9 cellular contexts compared by ENCODE assay signal in genomic region chr3:192915306-192915705, GRCh38. TPM values are rescaled to one million over a fixed set of nuclear protein-coding genes. Genes with fewer than 3 reads are reported as not detected.
DNase-seq lines count a peak whose midpoint lies in the region; ATAC-seq and TF ChIP-seq lines count a peak whose summit lies in the region.
"Had no signal": no experiment of that assay in that cellular context is flagged by ENCODE, and none has a peak within 500 bp of the region (broad histone marks: within the 10 kb centered on the region; RNA-seq: fewer than 3 reads in every experiment).

No MANE protein-coding gene starts in this region.

- no peaks in the 10 kb centered on the region for H3K9me3 ChIP-seq in heart right ventricle
- no peaks in the 10 kb centered on the region for H3K9me3 ChIP-seq in HUES48 (ENCODE audit: control insufficient read depth, insufficient read depth, low read length)

- peaks cover 0 to 19% (median 11%) of the 10 kb centered on the region in 7 donors for H3K9me3 Mint-ChIP-seq in CD14-positive monocyte
- H3K9me3 Mint-ChIP-seq: central memory CD8-positive, alpha-beta T cell had no signal

- H3K4me3 ChIP-seq in heart right ventricle = peak overlapping the region in 6 of 10 donors; percentile 63 to 97 (median 76)
- peak overlapping the region; percentile 99 for H3K4me3 ChIP-seq in HUES48 (ENCODE audit: low read depth, low read length)

- H3K27me3 Mint-ChIP-seq in CD14-positive monocyte (ENCODE audit: low read depth in 3 of 3) = peaks cover 63 to 76% (median 69%) of the 10 kb centered on the region in 3 donors

- intact Hi-C loops in heart right ventricle (cut with DNase I) (loop anchor here (1.0 to 10.0 kb wide), 10 partner anchors 48 to 129 kb away; no protein-coding TSS in a partner anchor), cardiac septum (cut with DNase I) (loop anchor here (5.0 to 10.0 kb wide), 3 partner anchors 42 to 319 kb away; no protein-coding TSS in a partner anchor), CD14-positive monocyte (cut with micrococcal nuclease) (loop anchor here in 1 of 2 donors (10.0 kb wide), 1 partner anchor 61 kb away; no protein-coding TSS in a partner anchor)

- peaks cover 8 to 10% of the 10 kb centered on the region in 2 donors for H3K36me3 Mint-ChIP-seq in CD14-positive monocyte

- no peak overlapping the region for H3K27ac Mint-ChIP-seq in CD14-positive monocyte

- peak overlapping the region in 1 of 2 donors; percentile 96 for H3K4me3 Mint-ChIP-seq in CD14-positive monocyte

- ATAC-seq in heart right ventricle (no peak), SK-N-SH treated with all-trans-retinoic acid at 6 μM for 48 hours (peak; percentile 22)

- H3K4me1 Mint-ChIP-seq in CD14-positive monocyte = peaks cover 38% of the 10 kb centered on the region

- no peaks in the 10 kb centered on the region for H3K36me3 ChIP-seq in heart right ventricle
- no peaks in the 10 kb centered on the region for H3K36me3 ChIP-seq in HUES48 (ENCODE audit: control insufficient read depth, insufficient read depth, low read length)

- H3K27ac ChIP-seq in heart right ventricle (no peak overlapping the region), HUES48 (ENCODE audit: low read depth, low read length) (no peak overlapping the region)

- no peak overlapping the region for H3K9ac ChIP-seq in HUES48 (ENCODE audit: low read depth, low read length)

- WGBS in heart right ventricle, 2 donors = 49 to 53% methylated on average over 3 of the region's 3 CpGs

- H3K27me3 ChIP-seq in heart right ventricle (peaks cover 0 to 42% (median 0%) of the 10 kb centered on the region in 7 donors), HUES48 (ENCODE audit: control insufficient read depth, insufficient read depth, low read length) (peaks cover 9% of the 10 kb centered on the region; the same call in 1 of the 2 replicates)

- no peak for DNase-seq in heart right ventricle
- DNase-seq in cardiac septum (ENCODE audit: low spot score) = no peak
- peak; percentile 16 to 68 for DNase-seq in hippocampal formation (lab: John Stamatoyannopoulos, UW)
- no peak for DNase-seq in CD14-positive monocyte (ENCODE audit: low spot score)
- no peak for DNase-seq in SKM-1 treated with dmso at 0.1 percent for 144 hours (lab: John Stamatoyannopoulos, UW; ENCODE audit: unreplicated experiment)
- no peak for DNase-seq in COLO829 (ENCODE audit: low spot score)

- peak in 4 of 9 donors; percentile 8 to 46 (median 40) for TF ChIP-seq CTCF in heart right ventricle (IDR thresholded peaks at IDR 0.05)
- TF ChIP-seq CTCF in CD14-positive monocyte (IDR thresholded peaks at IDR 0.05) = no peak

- peaks cover 4 to 41% (median 23%) of the 10 kb centered on the region in 9 donors for H3K4me1 ChIP-seq in heart right ventricle
- peaks cover 38% of the 10 kb centered on the region for H3K4me1 ChIP-seq in HUES48 (ENCODE audit: control insufficient read depth, insufficient read depth, low read length)

TF ChIP-seq in SK-N-SH treated with all-trans-retinoic acid at 6 μM for 48 hours, 23 proteins besides CTCF, POLR2A, EP300 and RAD21:
- TF ChIP-seq ZFP30 (CRISPR knock-in tag; IDR thresholded peaks at IDR 0.05) (no peak), ZFP3 (CRISPR knock-in tag; IDR thresholded peaks at IDR 0.05) (no peak), CSDC2 (CRISPR knock-in tag; IDR thresholded peaks at IDR 0.05) (no peak), TOX (CRISPR knock-in tag; IDR thresholded peaks at IDR 0.05; ENCODE audit: borderline replicate concordance) (no peak), PATZ1 (CRISPR knock-in tag; IDR thresholded peaks at IDR 0.05; ENCODE audit: borderline replicate concordance) (no peak), ESRRG (CRISPR knock-in tag; IDR thresholded peaks at IDR 0.05) (no peak), ARNTL (CRISPR knock-in tag; IDR thresholded peaks at IDR 0.05; ENCODE audit: borderline replicate concordance, low read depth) (no peak), CSRNP3 (CRISPR knock-in tag; IDR thresholded peaks at IDR 0.05) (no peak), TCF4 (CRISPR knock-in tag; IDR thresholded peaks at IDR 0.05; ENCODE audit: borderline replicate concordance) (no peak), ZC3H10 (CRISPR knock-in tag; IDR thresholded peaks at IDR 0.05) (no peak), PPARA (CRISPR knock-in tag; IDR thresholded peaks at IDR 0.05; ENCODE audit: borderline replicate concordance) (no peak), SNAI2 (CRISPR knock-in tag; IDR thresholded peaks at IDR 0.05) (no peak), TSHZ2 (CRISPR knock-in tag; IDR thresholded peaks at IDR 0.05) (no peak), BACH2 (CRISPR knock-in tag; IDR thresholded peaks at IDR 0.05; ENCODE audit: borderline replicate concordance) (no peak)

RNA-seq across cellular contexts. Expression of gene MB21D2, which starts 2.4 kb away (rescaled TPM):
- 1 to 10 TPM; 1.6 to 4.4 (median 3.5) TPM for total RNA-seq in heart right ventricle
- 1 to 10 TPM in 1 of 2 donors, under 1 TPM in 1; 0.80 to 2.1 TPM for polyA plus RNA-seq in heart right ventricle
- 3.2 TPM for total RNA-seq in cardiac septum
- polyA plus RNA-seq in CD14-positive monocyte = under 1 TPM; 0.37 to 0.59 TPM

Comparison
In these comparisons a context has a peak if more than half of its experiments do, and no peak if none do; other contexts are left out.
1. DNase-seq: peak in hippocampal formation (2 of 2); none in heart right ventricle (0 of 2), cardiac septum (single experiment), CD14-positive monocyte (single experiment), SKM-1 treated with dmso at 0.1 percent for 144 hours (single experiment) and COLO829 (single experiment).